In genomic region chr17:79441607-79442006, GRCh38 we compare ENCODE assay signal across 29 cellular contexts.
"Had no signal": no experiment of that assay in that cellular context is flagged by ENCODE, and none has a peak within 500 bp of the region (broad histone marks: within the 10 kb centered on the region; RNA-seq: fewer than 3 reads in every experiment).

No MANE protein-coding gene starts in this region.

- H3K4me3 ChIP-seq: ovary, psoas muscle, right lobe of liver, sigmoid colon, suprapubic skin, testis, tibial artery, transverse colon, upper lobe of right lung, uterus had no signal

- H3K27ac Mint-ChIP-seq: natural killer cell treated with Interleukin-12 subunit alpha and Interleukin-12 subunit beta and Interleukin-15 and Interleukin-18, amount 100 ng/mL, for 72 hours; nephron progenitor cell; progenitor cell of endocrine pancreas; stimulated activated memory B cell treated with anti-CD40 and anti-IgM and Interleukin-4, amounts not matched to agents 10 μg/mL and 1 μg/mL and 100 μg/mL, for 72 hours; stimulated activated naive CD8-positive, alpha-beta T cell treated with anti-CD3 and anti-CD28 coated beads, Interleukin-15, amount 100 ng/mL, for 72 hours; type B pancreatic cell had no signal

- H3K27me3 ChIP-seq: ovary, right lobe of liver, sigmoid colon, testis, upper lobe of right lung, uterus had no signal

- H3K27me3 Mint-ChIP-seq: stimulated activated naive CD8-positive, alpha-beta T cell treated with anti-CD3 and anti-CD28 coated beads, Interleukin-15, amount 100 ng/mL, for 72 hours had no signal

- H3K36me3 Mint-ChIP-seq: naive thymus-derived CD8-positive, alpha-beta T cell; natural killer cell treated with Interleukin-12 subunit alpha and Interleukin-12 subunit beta and Interleukin-15 and Interleukin-18, amount 100 ng/mL, for 72 hours; stimulated activated memory B cell treated with anti-CD40 and anti-IgM and Interleukin-4, amounts not matched to agents 10 μg/mL and 1 μg/mL and 100 μg/mL, for 72 hours; type B pancreatic cell had no signal

- H3K4me1 Mint-ChIP-seq: neural crest cell; stimulated activated memory B cell treated with anti-CD40 and anti-IgM and Interleukin-4, amounts not matched to agents 10 μg/mL and 1 μg/mL and 100 μg/mL, for 72 hours; stimulated activated naive CD8-positive, alpha-beta T cell treated with anti-CD3 and anti-CD28 coated beads, Interleukin-15, amount 100 ng/mL, for 72 hours had no signal

- H3K9me3 Mint-ChIP-seq: naive thymus-derived CD8-positive, alpha-beta T cell; natural killer cell treated with Interleukin-12 subunit alpha and Interleukin-12 subunit beta and Interleukin-15 and Interleukin-18, amount 100 ng/mL, for 72 hours; nephron progenitor cell; neural crest cell; stimulated activated memory B cell treated with anti-CD40 and anti-IgM and Interleukin-4, amounts not matched to agents 10 μg/mL and 1 μg/mL and 100 μg/mL, for 72 hours; stimulated activated naive CD8-positive, alpha-beta T cell treated with anti-CD3 and anti-CD28 coated beads, Interleukin-15, amount 100 ng/mL, for 72 hours; type B pancreatic cell had no signal

- DNase-seq: naive thymus-derived CD8-positive, alpha-beta T cell; nephron progenitor cell; occipital lobe; ovary; posterior cingulate gyrus; psoas muscle; right lobe of liver; sigmoid colon; small intestine; stimulated activated CD4-positive, alpha-beta T cell treated with anti-CD3 and anti-CD28 coated beads, Interleukin-15, amount 100 ng/mL, for 24 hours; stimulated activated CD4-positive, alpha-beta T cell treated with anti-CD3 and anti-CD28 coated beads, Interleukin-4, amount 100 ng/mL, for 1 hour; stimulated activated CD4-positive, alpha-beta T cell treated with anti-CD3 and anti-CD28 coated beads, Interleukin-4, amount 100 ng/mL, for 4 hours; stimulated activated CD8-positive, alpha-beta memory T cell treated with anti-CD3 and anti-CD28 coated beads, Interleukin-4, amount 100 ng/mL, for 48 hours; stimulated activated naive CD8-positive, alpha-beta T cell treated with anti-CD3 and anti-CD28 coated beads, Interleukin-15, amount 100 ng/mL, for 72 hours; stimulated activated naive CD8-positive, alpha-beta T cell treated with anti-CD3 and anti-CD28 coated beads, Interleukin-15, Interleukin-2, amounts not matched to agents 100 U/mL and 50 U/mL, for 24 hours; substantia nigra; testis; tibial artery; transverse colon; upper lobe of right lung; uterus had no signal

- H2AFZ ChIP-seq: parathyroid adenoma had no signal

- H3K4me3 Mint-ChIP-seq: naive thymus-derived CD8-positive, alpha-beta T cell; natural killer cell treated with Interleukin-12 subunit alpha and Interleukin-12 subunit beta and Interleukin-15 and Interleukin-18, amount 100 ng/mL, for 72 hours; nephron progenitor cell; neural crest cell; stimulated activated memory B cell treated with anti-CD40 and anti-IgM and Interleukin-4, amounts not matched to agents 10 μg/mL and 1 μg/mL and 100 μg/mL, for 72 hours; stimulated activated naive CD8-positive, alpha-beta T cell treated with anti-CD3 and anti-CD28 coated beads, Interleukin-15, amount 100 ng/mL, for 72 hours; type B pancreatic cell had no signal

- H3K4me1 ChIP-seq: parathyroid adenoma, psoas muscle, right lobe of liver, suprapubic skin, testis, tibial artery, transverse colon, upper lobe of right lung, uterus had no signal

- H3K9ac ChIP-seq: parathyroid adenoma had no signal

- H3K36me3 ChIP-seq: ovary, right lobe of liver, suprapubic skin, tibial artery, transverse colon, upper lobe of right lung, uterus had no signal

- H3K9me3 ChIP-seq: ovary, psoas muscle, right lobe of liver, sigmoid colon, suprapubic skin, testis, tibial artery, transverse colon, upper lobe of right lung, uterus had no signal

- H3K27ac ChIP-seq: ovary, parathyroid adenoma, psoas muscle, right lobe of liver, sigmoid colon, suprapubic skin, testis, tibial artery, transverse colon, upper lobe of right lung, uterus had no signal

- ATAC-seq: naive thymus-derived CD8-positive, alpha-beta T cell; natural killer cell treated with Interleukin-12 subunit alpha and Interleukin-12 subunit beta and Interleukin-15 and Interleukin-18, amount 100 ng/mL, for 72 hours; psoas muscle; right cardiac atrium; right lobe of liver; stimulated activated memory B cell treated with anti-CD40 and anti-IgM and Interleukin-4, amounts not matched to agents 10 μg/mL and 1 μg/mL and 100 μg/mL, for 72 hours; stimulated activated naive CD8-positive, alpha-beta T cell treated with anti-CD3 and anti-CD28 coated beads, Interleukin-15, amount 100 ng/mL, for 72 hours; stimulated activated naive CD8-positive, alpha-beta T cell treated with anti-CD3 and anti-CD28 coated beads, Interleukin-15, Interleukin-2, amounts not matched to agents 100 U/mL and 50 U/mL, for 24 hours; upper lobe of right lung had no signal
